In genomic region chr7:114822844-114823243, GRCh38 we compare ENCODE assay signal across 18 cellular contexts.
DNase-seq lines count a peak whose midpoint lies in the region; ATAC-seq, FAIRE-seq and TF ChIP-seq lines count a peak whose summit lies in the region.
"Had no signal": no experiment of that assay in that cellular context is flagged by ENCODE, and none has a peak within 500 bp of the region (broad histone marks: within the 10 kb centered on the region; RNA-seq: fewer than 3 reads in every experiment).

No MANE protein-coding gene starts in this region.

- H2AFZ ChIP-seq in GM23338: no peak overlapping the region
- no peak overlapping the region for H2AFZ ChIP-seq in IMR-90 (replicated peaks; ENCODE audit: low read length, poor library complexity)
- H2AFZ ChIP-seq in H1 (ENCODE audit: low read length): no peak overlapping the region

- H2BK5ac ChIP-seq in IMR-90 (ENCODE audit: low read depth, low read length, poor library complexity, severe bottlenecking): no peak overlapping the region
- H2BK5ac ChIP-seq in H1 (ENCODE audit: low read depth, low read length): no peak overlapping the region

- H3K36me3 ChIP-seq in GM23338 (ENCODE audit: insufficient read depth): no peaks in the 10 kb centered on the region
- no peaks in the 10 kb centered on the region for H3K36me3 ChIP-seq in IMR-90 (ENCODE audit: control insufficient read depth, insufficient read depth, low read length)
- no peaks in the 10 kb centered on the region for H3K36me3 ChIP-seq in H1 (ENCODE audit: control insufficient read depth in 2 of 4, insufficient read depth in 4 of 4, low read length in 3 of 4)
- H3K36me3 ChIP-seq in upper lobe of left lung: no peaks in the 10 kb centered on the region
- H3K36me3 ChIP-seq: BLaER1, HAP-1 had no signal

- no peaks in the 10 kb centered on the region for H3K79me1 ChIP-seq in IMR-90 (ENCODE audit: low read depth in 1 of 2, low read length in 2 of 2)
- H3K79me1 ChIP-seq in H1 (ENCODE audit: low read depth, low read length): no peaks in the 10 kb centered on the region

- H3K36me3 Mint-ChIP-seq in GM23338 (ENCODE audit: low read depth): peaks cover 24% of the 10 kb centered on the region; the same call in 2 of the 3 replicates
- H3K36me3 Mint-ChIP-seq: CD14-positive monocyte had no signal

- no peaks in the 10 kb centered on the region for H4K20me1 ChIP-seq in GM23338 (replicated peaks; ENCODE audit: insufficient read depth)
- no peaks in the 10 kb centered on the region for H4K20me1 ChIP-seq in IMR-90 (ENCODE audit: insufficient read depth, low read length)
- no peaks in the 10 kb centered on the region for H4K20me1 ChIP-seq in H1 (replicated peaks in 1 of 2; ENCODE audit: control insufficient read depth in 1 of 2, insufficient read depth in 2 of 2, low read length in 2 of 2)
- H4K20me1 ChIP-seq: BLaER1 had no signal

- DNase-seq in GM23338 (ENCODE audit: low spot score) (no peak), IMR-90 (no peak), H1 (ENCODE audit: low read depth in 1 of 2, low spot score in 2 of 2) (no peak), upper lobe of left lung (no peak), T-helper 9 cell (no peak), dedifferentiated amniotic fluid mesenchymal stem cell (ENCODE audit: extremely low spot score) (no peak)
- DNase-seq: CD4-positive, alpha-beta memory T cell; DMS153; DMS79; GDM1; KBM-7 had no signal

- no TSS peak for BruUV-seq in IMR-90 (replicated peaks; lab: Mats Ljungman, UMichigan)

- no peak overlapping the region for H2BK12ac ChIP-seq in H1 (ENCODE audit: low read depth, low read length)

- H3K9me1 ChIP-seq in IMR-90 (ENCODE audit: insufficient read depth, low read length): no peaks in the 10 kb centered on the region; the same call in 1 of the 2 replicates

- H3K4ac ChIP-seq in IMR-90 (ENCODE audit: low read depth, low read length): no peak overlapping the region
- H3K4ac ChIP-seq in H1 (replicated peaks; ENCODE audit: insufficient read length, low read depth, low read length): no peak overlapping the region

- no peak overlapping the region for H4K91ac ChIP-seq in IMR-90 (ENCODE audit: insufficient read depth, low read depth, low read length)
- no peak overlapping the region for H4K91ac ChIP-seq in H1 (replicated peaks; ENCODE audit: insufficient read length, low read length)

- H3K14ac ChIP-seq in IMR-90 (replicated peaks; ENCODE audit: low read depth, low read length): no peak overlapping the region
- H3K14ac ChIP-seq in H1 (ENCODE audit: insufficient read length): no peak overlapping the region

- no peak overlapping the region for H3K4me3 Mint-ChIP-seq in GM23338
- H3K4me3 Mint-ChIP-seq: CD14-positive monocyte; CD4-positive, alpha-beta memory T cell had no signal

- H4K5ac ChIP-seq in IMR-90 (ENCODE audit: low read depth, low read length) (no peak overlapping the region), H1 (ENCODE audit: insufficient read length, low read depth, low read length) (peak overlapping the region; percentile 29)

- no peaks in the 10 kb centered on the region for H3K9me2 ChIP-seq in GM23338 (ENCODE audit: insufficient read depth)

- intact Hi-C loops in IMR-90 (cut with micrococcal nuclease): no loop called here

- H3K18ac ChIP-seq in IMR-90 (ENCODE audit: low read depth, low read length) (no peak overlapping the region), H1 (ENCODE audit: extremely low read depth, low read length) (no peak overlapping the region)

- H3K79me2 ChIP-seq in GM23338 (replicated peaks; ENCODE audit: insufficient read depth): no peaks in the 10 kb centered on the region
- no peaks in the 10 kb centered on the region for H3K79me2 ChIP-seq in H1 (ENCODE audit: control insufficient read depth in 1 of 2, insufficient read depth in 2 of 2, low read length in 2 of 2)

- H3K27ac Mint-ChIP-seq in GM23338: peak overlapping the region; percentile 85
- H3K27ac Mint-ChIP-seq: CD14-positive monocyte; CD4-positive, alpha-beta memory T cell; IgD-negative memory B cell had no signal

- TF ChIP-seq RAD21 in IMR-90 (IDR thresholded peaks at IDR 0.05; ENCODE audit: low read length) (no peak), H1 (IDR thresholded peaks at IDR 0.05 in 1 of 2, conservative IDR thresholded peaks at IDR 0.05 in 1 of 2; ENCODE audit: low read depth in 2 of 2, low read length in 2 of 2) (no peak)

- H3K4me1 Mint-ChIP-seq in GM23338: peaks cover 52% of the 10 kb centered on the region
- H3K4me1 Mint-ChIP-seq: CD14-positive monocyte, IgD-negative memory B cell had no signal

- H3K27me3 Mint-ChIP-seq in GM23338 (ENCODE audit: insufficient read depth, low read depth, poor library complexity): peaks cover 3% of the 10 kb centered on the region
- H3K27me3 Mint-ChIP-seq: CD4-positive, alpha-beta memory T cell; IgD-negative memory B cell had no signal

- H3K56ac ChIP-seq in IMR-90 (ENCODE audit: extremely low read depth, insufficient read depth, low read length) (no peak overlapping the region), H1 (replicated peaks; ENCODE audit: insufficient read length, low read depth, low read length) (no peak overlapping the region)

- H3K9ac ChIP-seq in IMR-90 (ENCODE audit: low read depth, low read length): no peak overlapping the region
- no peak overlapping the region for H3K9ac ChIP-seq in H1 (replicated peaks in 1 of 4; ENCODE audit: extremely low read depth in 1 of 4, low read depth in 3 of 4, low read length in 3 of 4)
- H3K9ac ChIP-seq: BLaER1 had no signal

- H3K4me2 ChIP-seq in GM23338 (peak overlapping the region; percentile 10; the same call in 1 of the 2 replicates), IMR-90 (ENCODE audit: low read depth, low read length) (no peak overlapping the region), H1 (ENCODE audit: insufficient read depth in 1 of 2, low read depth in 2 of 2, low read length in 2 of 2) (peak overlapping the region in 1 of 2 experiments; percentile 22; a peak in 2 of 4 replicates)
- H3K4me2 ChIP-seq: BLaER1 had no signal

- H2AK9ac ChIP-seq in IMR-90 (replicated peaks; ENCODE audit: low read depth, low read length, poor library complexity): no peak overlapping the region

- no peaks in the 10 kb centered on the region for H3K9me3 ChIP-seq in IMR-90 (ENCODE audit: control insufficient read depth, insufficient read depth, low read length)
- H3K9me3 ChIP-seq in H1 (ENCODE audit: insufficient read depth in 2 of 2, low read depth in 1 of 2, low read length in 1 of 2): peaks cover 0 to 8% of the 10 kb centered on the region in 2 experiments; a peak in 1 of 4 replicates
- H3K9me3 ChIP-seq in upper lobe of left lung: no peaks in the 10 kb centered on the region
- H3K9me3 ChIP-seq: BLaER1, HAP-1 had no signal

- H3K27ac ChIP-seq in GM23338 (ENCODE audit: low read depth) (peak overlapping the region; percentile 47; the same call in 1 of the 2 replicates), IMR-90 (ENCODE audit: insufficient read depth, low read length) (no peak overlapping the region), H1 (ENCODE audit: low read depth, low read length) (no peak overlapping the region), upper lobe of left lung (no peak overlapping the region)
- H3K27ac ChIP-seq: BLaER1 had no signal

- CTCF ChIA-PET in IMR-90 (lab: Yijun Ruan, JAX) (no interaction called here), H1 (lab: Charles Lee; ENCODE audit: partially characterized antibody) (interaction anchor here (1.3 to 1.5 kb wide), 2 partner anchors 12 to 18 kb away, joined by 3 to 4 read pairs; no protein-coding TSS in a partner anchor)

- ATAC-seq in GM23338 (no peak), IMR-90 (ENCODE audit: low read depth) (no peak), upper lobe of left lung (ENCODE audit: low FRiP score in 2 of 2) (no peak), HG02571 (IDR thresholded peaks at IDR 0.05; ENCODE audit: unreplicated experiment) (no peak)

- H3K27me3 ChIP-seq in GM23338 (ENCODE audit: insufficient read depth) (no peaks in the 10 kb centered on the region), IMR-90 (ENCODE audit: control insufficient read depth, insufficient read depth, low read length) (no peaks in the 10 kb centered on the region), H1 (replicated peaks in 1 of 4; ENCODE audit: control insufficient read depth in 3 of 4, extremely low read depth in 1 of 4, insufficient read depth in 3 of 4, low read length in 3 of 4) (no peaks in the 10 kb centered on the region), upper lobe of left lung (no peaks in the 10 kb centered on the region)
- H3K27me3 ChIP-seq: BLaER1 had no signal

- H4K8ac ChIP-seq in IMR-90 (ENCODE audit: low read depth in 2 of 2, low read length in 2 of 2): no peak overlapping the region
- no peak overlapping the region for H4K8ac ChIP-seq in H1 (ENCODE audit: extremely low read depth, insufficient read depth, low read length)

- H3F3A ChIP-seq in GM23338 (replicated peaks; ENCODE audit: low read depth): no peaks in the 10 kb centered on the region

- no peak for FAIRE-seq in H1 (lab: Jason Lieb, UNC)
- FAIRE-seq: GM12892, GM18507 had no signal

- dilution Hi-C loops in IMR-90 (cut with HindIII; ENCODE audit: low sequenced_read_pairs, unreplicated experiment): no loop called here

- TF ChIP-seq CTCF in GM23338 (conservative IDR thresholded peaks at IDR 0.05; ENCODE audit: low read depth in 2 of 2) (no peak), IMR-90 (conservative IDR thresholded peaks at IDR 0.05; ENCODE audit: low read depth, low read length) (no peak), H1 (IDR thresholded peaks at IDR 0.05; ENCODE audit: control extremely low read depth in 1 of 3, insufficient read depth in 1 of 3, low read depth in 1 of 3, low read length in 3 of 3) (no peak), upper lobe of left lung (IDR thresholded peaks at IDR 0.05) (no peak)

- H2BK20ac ChIP-seq in IMR-90 (ENCODE audit: low read depth, low read length) (no peak overlapping the region), H1 (ENCODE audit: low read length) (no peak overlapping the region)

- H3K23ac ChIP-seq in IMR-90 (ENCODE audit: low read depth, low read length) (no peak overlapping the region), H1 (ENCODE audit: insufficient read length) (no peak overlapping the region)

- no CpG with 5 or more reads among the region's 2 CpGs for WGBS in IMR-90 (ENCODE audit: extremely low coverage in 2 of 2, insufficient read length in 1 of 2), 2 experiments
- 96% methylated on average over 2 of the region's 2 CpGs; no CpG with 5 or more reads in 1 of the 2 experiments for WGBS in H1 (ENCODE audit: extremely low coverage in 1 of 2, insufficient coverage in 1 of 2, insufficient read length in 1 of 2, insufficient replicate concordance in 2 of 2, low coverage in 1 of 2, low lambda C conversion rate in 2 of 2, missing lambda C conversion rate in 1 of 2), 2 experiments
- 50 to 61% methylated on average over 2 of the region's 2 CpGs for WGBS in upper lobe of left lung, 2 donors

- H3K9me3 Mint-ChIP-seq in GM23338: peaks cover 16% of the 10 kb centered on the region; the same call in 2 of the 3 replicates

- TF ChIP-seq POLR2A in IMR-90 (IDR thresholded peaks at IDR 0.05; ENCODE audit: low read depth, low read length) (no peak), H1 (IDR thresholded peaks at IDR 0.05; ENCODE audit: control extremely low read depth in 1 of 2, low read depth in 2 of 2, low read length in 2 of 2) (no peak), upper lobe of left lung (IDR thresholded peaks at IDR 0.05) (no peak)

- no peak for TF ChIP-seq EP300 in H1 (IDR thresholded peaks at IDR 0.05; ENCODE audit: borderline replicate concordance in 1 of 2, low read depth in 2 of 2, low read length in 2 of 2)
- TF ChIP-seq EP300 in upper lobe of left lung (IDR thresholded peaks at IDR 0.05): no peak

- H2AK5ac ChIP-seq in IMR-90 (ENCODE audit: low read depth, low read length) (no peak overlapping the region), H1 (ENCODE audit: low read depth, low read length) (no peak overlapping the region)

- H3K4me1 ChIP-seq in GM23338 (ENCODE audit: insufficient read depth): peaks cover 34% of the 10 kb centered on the region
- peaks cover 7% of the 10 kb centered on the region for H3K4me1 ChIP-seq in IMR-90 (ENCODE audit: control insufficient read depth, insufficient read depth, low read length)
- peaks cover 0 to 16% (median 7%) of the 10 kb centered on the region in 4 experiments; a peak in 4 of 7 replicates for H3K4me1 ChIP-seq in H1 (replicated peaks in 1 of 4; ENCODE audit: control insufficient read depth in 3 of 4, insufficient read depth in 4 of 4, low read length in 3 of 4)
- H3K4me1 ChIP-seq in upper lobe of left lung: peaks cover 0 to 9% (median 3%) of the 10 kb centered on the region in 4 donors
- H3K4me1 ChIP-seq: BLaER1 had no signal

- in situ Hi-C loops in IMR-90 (cut with MboI; ENCODE audit: low sequenced_read_pairs): no loop called here

- H2BK120ac ChIP-seq in IMR-90 (ENCODE audit: low read depth, low read length) (no peak overlapping the region), H1 (replicated peaks; ENCODE audit: low read depth, low read length) (no peak overlapping the region)

- no peak overlapping the region for H2BK15ac ChIP-seq in IMR-90 (ENCODE audit: low read depth, low read length)
- H2BK15ac ChIP-seq in H1 (ENCODE audit: low read length): no peak overlapping the region

- POLR2A ChIA-PET in IMR-90 (lab: Charles Lee; ENCODE audit: unreplicated experiment): no interaction called here
- POLR2A ChIA-PET in H1 (lab: Charles Lee; ENCODE audit: partially characterized antibody): no interaction called here

- H3K23me2 ChIP-seq in H1 (ENCODE audit: low read depth, low read length): no peaks in the 10 kb centered on the region

- H3K4me3 ChIP-seq in GM23338 (no peak overlapping the region), IMR-90 (ENCODE audit: insufficient read depth, low read depth, low read length) (no peak overlapping the region), H1 (ENCODE audit: extremely low read depth in 1 of 4, insufficient read depth in 2 of 4, low read depth in 3 of 4, low read length in 4 of 4) (no peak overlapping the region), upper lobe of left lung (no peak overlapping the region)
- H3K4me3 ChIP-seq: BLaER1, HAP-1 had no signal
